ENCODE assay signal across 10 cellular contexts in genomic region chr3:62109534-62109933, GRCh38.
DNase-seq lines count a peak whose midpoint lies in the region; TF ChIP-seq lines count a peak whose summit lies in the region.
"Had no signal": no experiment of that assay in that cellular context is flagged by ENCODE, and none has a peak within 500 bp of the region (broad histone marks: within the 10 kb centered on the region; RNA-seq: fewer than 3 reads in every experiment).

No MANE protein-coding gene starts in this region.

- H3K4me1 ChIP-seq in ovary (ENCODE audit: insufficient read depth) = no peaks in the 10 kb centered on the region

- no peak overlapping the region for H3K4me3 ChIP-seq in ovary
- H3K4me3 ChIP-seq: dorsolateral prefrontal cortex had no signal

- no peaks in the 10 kb centered on the region for H3K36me3 ChIP-seq in ovary

- no peak for TF ChIP-seq POLR2A in ovary (IDR thresholded peaks at IDR 0.05)

- TF ChIP-seq CTCF in ovary (IDR thresholded peaks at IDR 0.05) = no peak

- TF ChIP-seq EP300 in ovary (IDR thresholded peaks at IDR 0.05) = no peak

- intact Hi-C loops in ovary (cut with DNase I) = no loop called here

- H3K9me3 ChIP-seq in ovary = no peaks in the 10 kb centered on the region

- DNase-seq in AG08395 (ENCODE audit: low spot score) (peak; percentile 93), HK-2 (ENCODE audit: unreplicated experiment) (peak; percentile 47), astrocyte of the hippocampus (ENCODE audit: low read depth, low spot score) (peak; percentile 82), iPS DF 19.7 (ENCODE audit: low read depth, low spot score) (peak; percentile 15), COLO829 (ENCODE audit: low spot score) (no peak), ovary (no peak), LoVo (ENCODE audit: low spot score) (no peak), activated gamma-delta T cell treated with Interleukin-2 at 50 U/mL for 16 hours (no peak)
- DNase-seq: NCI-H526 had no signal

- WGBS in ovary, 3 donors = 44 to 50% (median 46%) methylated on average over 1 of the region's 1 CpG

- H3K27ac ChIP-seq in ovary = no peak overlapping the region

- H3K27me3 ChIP-seq in ovary = no peaks in the 10 kb centered on the region
- H3K27me3 ChIP-seq: dorsolateral prefrontal cortex had no signal

Comparison
In these comparisons a context has a peak if more than half of its experiments do, and no peak if none do; other contexts are left out.
1. DNase-seq: peak in AG08395 (single experiment), HK-2 (single experiment), astrocyte of the hippocampus (single experiment) and iPS DF 19.7 (single experiment); none in COLO829 (single experiment), ovary (0 of 5), LoVo (single experiment) and activated gamma-delta T cell treated with Interleukin-2 at 50 U/mL for 16 hours (single experiment).